In the genomic region with DNA sequence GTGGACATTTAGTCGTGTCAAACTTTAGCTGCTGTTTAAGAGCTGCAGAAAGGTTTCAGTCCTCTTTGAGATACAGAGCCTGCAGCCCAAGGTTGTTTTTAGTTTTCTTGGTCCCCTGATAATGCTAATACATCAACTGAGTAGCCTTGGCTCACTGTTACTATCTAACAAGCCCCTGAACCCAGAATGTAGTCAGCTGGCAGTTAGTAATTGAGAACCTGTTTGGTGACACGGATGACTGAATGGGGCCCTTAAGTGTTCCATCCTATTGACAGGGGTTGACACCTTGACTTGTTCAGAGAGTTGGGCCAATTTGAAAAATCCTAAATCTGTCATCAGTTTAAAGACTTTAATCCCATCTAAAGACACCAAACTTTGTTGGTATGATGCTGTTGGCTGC, we compare ENCODE assay signal across 19 cellular contexts. TPM values are rescaled to one million over a fixed set of nuclear protein-coding genes. Genes with fewer than 3 reads are reported as not detected.
A peak's percentile ranks its signal among the peaks of the same experiment; 100 is the strongest.
DNase-seq lines count a peak whose midpoint lies in the region; ATAC-seq and TF ChIP-seq lines count a peak whose summit lies in the region.
"Had no signal": no experiment of that assay in that cellular context is flagged by ENCODE, and none has a peak within 500 bp of the region (broad histone marks: within the 10 kb centered on the region; RNA-seq: fewer than 3 reads in every experiment).

No MANE protein-coding gene starts in this region.

- TF ChIP-seq CTCF in cardiac muscle cell (IDR thresholded peaks at IDR 0.05; ENCODE audit: low read depth, low read length) (no peak), heart left ventricle (IDR thresholded peaks at IDR 0.05) (no peak), transverse colon (IDR thresholded peaks at IDR 0.05) (no peak)

- TF ChIP-seq POLR2A in heart left ventricle (IDR thresholded peaks at IDR 0.05) (no peak), transverse colon (IDR thresholded peaks at IDR 0.05) (no peak)

- peak overlapping the region; percentile 12 for H3K27ac ChIP-seq in cardiac muscle cell
- no peak overlapping the region for H3K27ac ChIP-seq in heart left ventricle
- no peak overlapping the region for H3K27ac ChIP-seq in transverse colon
- H3K27ac ChIP-seq: ascending aorta, colonic mucosa, neutrophil, sigmoid colon, upper lobe of left lung had no signal

- H3K36me3 ChIP-seq in cardiac muscle cell (no peaks in the 10 kb centered on the region), heart left ventricle (peaks cover 0 to 9% (median 5%) of the 10 kb centered on the region in 9 donors), transverse colon (peaks cover 0 to 5% (median 0%) of the 10 kb centered on the region in 4 donors)
- H3K36me3 ChIP-seq: colonic mucosa had no signal

- 19 to 40% (median 29%) methylated on average over 2 of the region's 2 CpGs for WGBS in heart left ventricle, 4 donors
- 58 to 62% methylated on average over 2 of the region's 2 CpGs for WGBS in transverse colon (ENCODE audit: low coverage in 1 of 2), 2 donors

- intact Hi-C loops in heart left ventricle (cut with DNase I) (loop anchor here in 1 of 10 donors (10.0 kb wide), 1 partner anchor 348 kb away; the partner anchor contains the start of gene CD24), transverse colon (cut with DNase I; ENCODE audit: low total_unique reads) (no loop called here)

- peak in 1 of 2 donors; percentile 38 for DNase-seq in cardiac muscle cell (ENCODE audit: low read depth in 1 of 2, low spot score in 1 of 2)
- DNase-seq in heart left ventricle, result no peak
- DNase-seq in NCI-H524 (lab: John Stamatoyannopoulos, UW), result peak; percentile 17 to 66
- DNase-seq in kidney glomerular epithelial cell (lab: John Stamatoyannopoulos, UW), result no peak
- no peak for DNase-seq in transverse colon
- no peak for DNase-seq in stimulated activated naive CD4-positive, alpha-beta T cell treated with Interleukin-2 at 50 U/mL for 16 hours (lab: John Stamatoyannopoulos, UW)
- no peak for DNase-seq in H4 (ENCODE audit: low spot score)
- DNase-seq: colonic mucosa; immature natural killer cell; NCI-H1092 treated with DMSO at 0.1 percent for 48 hours; NCI-H446; RPMI8226; sigmoid colon; stimulated activated CD4-positive, alpha-beta T cell treated with anti-CD3 and anti-CD28 coated beads, Interleukin-2, amount 100 ng/mL, for 48 hours; T-helper 1 cell; upper lobe of left lung had no signal

- in situ Hi-C loops in transverse colon (cut with MboI; ENCODE audit: low pct_ligation_motif_present in 1 of 4, low pct_unique_long_range_greater_than_20kb in 1 of 4, low sequenced_read_pairs in 3 of 4), result no loop called here

- no peak for TF ChIP-seq EP300 in transverse colon (IDR thresholded peaks at IDR 0.05; ENCODE audit: low read depth)

- H3K9me3 ChIP-seq in cardiac muscle cell (ENCODE audit: low read depth) (no peaks in the 10 kb centered on the region), heart left ventricle (no peaks in the 10 kb centered on the region), transverse colon (no peaks in the 10 kb centered on the region)
- H3K9me3 ChIP-seq: ascending aorta, colonic mucosa, neutrophil, sigmoid colon, upper lobe of left lung had no signal

- H3K27me3 ChIP-seq in cardiac muscle cell (no peaks in the 10 kb centered on the region), heart left ventricle (no peaks in the 10 kb centered on the region), transverse colon (no peaks in the 10 kb centered on the region)
- H3K27me3 ChIP-seq: ascending aorta, colonic mucosa, neutrophil, sigmoid colon, upper lobe of left lung had no signal

- no peak overlapping the region for H3K4me3 ChIP-seq in cardiac muscle cell
- H3K4me3 ChIP-seq in heart left ventricle, result no peak overlapping the region
- no peak overlapping the region for H3K4me3 ChIP-seq in transverse colon
- H3K4me3 ChIP-seq: ascending aorta, colonic mucosa, sigmoid colon, upper lobe of left lung had no signal

- H3K4me1 ChIP-seq in cardiac muscle cell (ENCODE audit: low read depth), result peaks cover 20% of the 10 kb centered on the region
- H3K4me1 ChIP-seq in heart left ventricle, result peaks cover 0 to 26% (median 12%) of the 10 kb centered on the region in 12 donors
- peaks cover 8 to 21% (median 14%) of the 10 kb centered on the region in 4 donors for H3K4me1 ChIP-seq in transverse colon

- no peak for ATAC-seq in heart left ventricle
- peak; percentile 33 for ATAC-seq in HG02759 (IDR thresholded peaks at IDR 0.05; ENCODE audit: unreplicated experiment)

RNA-seq across cellular contexts. Expression of gene RTN4IP1, which starts 2.8 kb away (rescaled TPM):
- total RNA-seq in cardiac muscle cell, result 6.8 and 7.4 TPM in 2 replicates
- polyA plus RNA-seq in cardiac muscle cell, result 13.8 and 13.9 TPM in 2 replicates
- total RNA-seq in heart left ventricle, result 10 to 100 TPM in 8 of 9 donors, 1 to 10 TPM in 1; 6.9 to 21.8 (median 13.6) TPM
- polyA plus RNA-seq in heart left ventricle, result 10 to 100 TPM; 11.8 to 23.3 TPM
- total RNA-seq in transverse colon, result 10 to 100 TPM in 3 of 4 donors, 1 to 10 TPM in 1; 9.1 to 19.1 (median 13.1) TPM
- 6.9 and 12.9 TPM in 2 replicates for total RNA-seq in H4 (2014; rRNA removed; shearing (Covaris generic))

RNA-seq across cellular contexts. Expression of gene QRSL1, which starts 2.9 kb away (rescaled TPM):
- 8.9 and 12.6 TPM in 2 replicates for total RNA-seq in cardiac muscle cell
- 13.6 and 24.0 TPM in 2 replicates for polyA plus RNA-seq in cardiac muscle cell
- total RNA-seq in heart left ventricle, result 10 to 100 TPM in 7 of 9 donors, 1 to 10 TPM in 2; 8.6 to 18.9 (median 14.4) TPM
- 10 to 100 TPM; 11.2 to 15.2 TPM for polyA plus RNA-seq in heart left ventricle
- total RNA-seq in transverse colon, result 10 to 100 TPM in 3 of 4 donors, 1 to 10 TPM in 1; 2.4 to 17.3 (median 12.6) TPM
- total RNA-seq in H4 (2014; rRNA removed; shearing (Covaris generic)), result 5.9 and 8.2 TPM in 2 replicates

Comparison
In these comparisons a context has a peak if more than half of its experiments do, and no peak if none do; other contexts are left out.
1. DNase-seq: peak in NCI-H524 (2 of 2); none in heart left ventricle (0 of 5), kidney glomerular epithelial cell (single experiment), transverse colon (single experiment), stimulated activated naive CD4-positive, alpha-beta T cell treated with Interleukin-2 at 50 U/mL for 16 hours (single experiment) and H4 (single experiment).